ENCODE assay signal across 19 cellular contexts in the genomic region with DNA sequence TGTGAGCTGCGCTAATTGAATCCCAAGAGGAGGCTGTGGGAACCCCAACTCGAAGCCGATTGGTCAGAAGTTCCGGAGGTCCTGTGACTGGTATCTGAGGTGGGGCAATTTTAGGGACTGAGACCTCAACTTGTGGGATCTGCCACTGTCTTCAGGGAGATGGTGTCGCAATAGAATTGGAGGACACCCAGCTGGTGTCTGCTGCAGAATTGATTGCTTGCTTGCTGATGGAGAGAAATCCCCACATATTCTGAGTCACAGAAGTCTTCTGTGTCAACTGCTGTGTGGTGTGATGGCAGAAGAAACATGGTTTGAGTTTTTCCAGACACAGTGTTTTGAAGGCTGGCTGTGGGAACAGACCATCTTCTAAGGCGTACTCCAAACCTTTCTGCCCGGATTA.
A peak's percentile ranks its signal among the peaks of the same experiment; 100 is the strongest.
DNase-seq lines count a peak whose midpoint lies in the region; ATAC-seq and TF ChIP-seq lines count a peak whose summit lies in the region.
"Had no signal": no experiment of that assay in that cellular context is flagged by ENCODE, and none has a peak within 500 bp of the region (broad histone marks: within the 10 kb centered on the region; RNA-seq: fewer than 3 reads in every experiment).

No MANE protein-coding gene starts in this region.

- no peak overlapping the region for H3K4me3 ChIP-seq in AG09309 (ENCODE audit: control insufficient read depth, low read depth, low read length)
- H3K4me3 ChIP-seq in right cardiac atrium (ENCODE audit: low read length) = no peak overlapping the region
- H3K4me3 ChIP-seq in tibial nerve = no peak overlapping the region
- H3K4me3 ChIP-seq: upper lobe of right lung had no signal

- no peak overlapping the region for H3K27ac Mint-ChIP-seq in MCF 10A (ENCODE audit: low read depth, unreplicated experiment)
- H3K27ac Mint-ChIP-seq: activated naive CD8-positive, alpha-beta T cell treated with anti-CD3 and anti-CD28 coated beads for 36 hours had no signal

- no TSS peak for BruUV-seq in MCF 10A (replicated peaks; lab: Mats Ljungman, UMichigan)

- no peaks in the 10 kb centered on the region for H3K36me3 Mint-ChIP-seq in MCF 10A (ENCODE audit: insufficient read depth, unreplicated experiment)
- H3K36me3 Mint-ChIP-seq: activated naive CD8-positive, alpha-beta T cell treated with anti-CD3 and anti-CD28 coated beads for 36 hours had no signal

- TF ChIP-seq CTCF in AG09309 (IDR thresholded peaks at IDR 0.05; ENCODE audit: control insufficient read depth, insufficient read depth, low read depth, low read length, missing control alignments) (no peak), MCF 10A (IDR thresholded peaks at IDR 0.05; ENCODE audit: unreplicated experiment) (no peak), tibial nerve (IDR thresholded peaks at IDR 0.05) (no peak)

- no peak for TF ChIP-seq EP300 in tibial nerve (IDR thresholded peaks at IDR 0.05)

- no peaks in the 10 kb centered on the region for H3K4me1 ChIP-seq in right cardiac atrium (ENCODE audit: control insufficient read depth, insufficient read depth, low read length)
- no peaks in the 10 kb centered on the region for H3K4me1 ChIP-seq in tibial nerve

- H3K27me3 ChIP-seq in right cardiac atrium (ENCODE audit: control insufficient read depth, insufficient read depth) (no peaks in the 10 kb centered on the region), tibial nerve (no peaks in the 10 kb centered on the region)
- H3K27me3 ChIP-seq: upper lobe of right lung had no signal

- no peak overlapping the region for H3K4me3 Mint-ChIP-seq in MCF 10A (ENCODE audit: unreplicated experiment)
- H3K4me3 Mint-ChIP-seq: activated naive CD8-positive, alpha-beta T cell treated with anti-CD3 and anti-CD28 coated beads for 36 hours had no signal

- H3K27me3 Mint-ChIP-seq in MCF 10A (ENCODE audit: insufficient read depth, unreplicated experiment) = no peaks in the 10 kb centered on the region
- H3K27me3 Mint-ChIP-seq: activated naive CD8-positive, alpha-beta T cell treated with anti-CD3 and anti-CD28 coated beads for 36 hours had no signal

- POLR2A ChIA-PET in MCF 10A (lab: Yijun Ruan, JAX) = interaction anchor here (1.2 kb wide), 1 partner anchor 10 kb away, joined by 3 read pairs; no protein-coding TSS in a partner anchor

- TF ChIP-seq POLR2A in tibial nerve (IDR thresholded peaks at IDR 0.05) = no peak

- 92% methylated on average over 7 of the region's 7 CpGs for WGBS in right cardiac atrium
- WGBS in tibial nerve, 2 donors = 94 to 95% methylated on average over 7 of the region's 7 CpGs

- intact Hi-C loops in MCF 10A (cut with micrococcal nuclease) = no loop called here
- intact Hi-C loops in right cardiac atrium (cut with DNase I) = no loop called here

- peaks cover 0 to under 1% (median 0%) of the 10 kb centered on the region in 3 donors for H3K36me3 ChIP-seq in tibial nerve
- H3K36me3 ChIP-seq: upper lobe of right lung had no signal

- no peaks in the 10 kb centered on the region for H3K9me3 Mint-ChIP-seq in MCF 10A (ENCODE audit: unreplicated experiment)
- H3K9me3 Mint-ChIP-seq: activated naive CD8-positive, alpha-beta T cell treated with anti-CD3 and anti-CD28 coated beads for 36 hours had no signal

- H3K9me3 ChIP-seq in right cardiac atrium (ENCODE audit: control insufficient read depth, low read length) (no peaks in the 10 kb centered on the region), tibial nerve (no peaks in the 10 kb centered on the region)
- H3K9me3 ChIP-seq: upper lobe of right lung had no signal

- H3K4me1 Mint-ChIP-seq in MCF 10A (ENCODE audit: insufficient read depth, unreplicated experiment) = peaks cover 4% of the 10 kb centered on the region
- H3K4me1 Mint-ChIP-seq: activated naive CD8-positive, alpha-beta T cell treated with anti-CD3 and anti-CD28 coated beads for 36 hours had no signal

- no peak overlapping the region for H3K27ac ChIP-seq in right cardiac atrium (ENCODE audit: low read length)
- H3K27ac ChIP-seq in tibial nerve = no peak overlapping the region
- H3K27ac ChIP-seq: upper lobe of right lung had no signal

- CTCF ChIA-PET in MCF 10A (lab: Yijun Ruan, JAX) = no interaction called here

- DNase-seq in AG09309 (ENCODE audit: low read depth) (peak; percentile 11), HCEC 1CT (peak; percentile 27), MCF 10A (ENCODE audit: unreplicated experiment) (peak; percentile 52), right cardiac atrium (peak in 1 of 3 donors; percentile 45), tibial nerve (ENCODE audit: low spot score in 2 of 2) (no peak), SW 1271 (lab: John Stamatoyannopoulos, UW) (no peak)
- no peak for DNase-seq in activated CD4-positive, alpha-beta T cell treated with anti-CD3 and anti-CD28 coated beads, Interleukin-2, amount 50 U/mL, for 4 hours
- DNase-seq: ACHN; activated CD4-positive, alpha-beta T cell treated with anti-CD3 and anti-CD28 coated beads, Interleukin-2, amount 50 U/mL, for 1 hour; activated naive CD8-positive, alpha-beta T cell treated with anti-CD3 and anti-CD28 coated beads for 36 hours; activated T-cell treated with anti-CD3 and anti-CD28 coated beads, Interleukin-2, amount 50 U/mL, for 48 hours; central memory CD4-positive, alpha-beta T cell; COR-L47; NCI-H1694; NCI-H345; SHP77 treated with DMSO at 0.1 percent for 48 hours; stimulated activated naive CD8-positive, alpha-beta T cell treated with anti-CD3 and anti-CD28 coated beads, Interleukin-15, Interleukin-2, amounts not matched to agents 100 U/mL and 50 U/mL, for 24 hours; upper lobe of right lung had no signal

- ATAC-seq in right cardiac atrium = peak; percentile 14 to 39
- no peak for ATAC-seq in HG02763 (IDR thresholded peaks at IDR 0.05; ENCODE audit: unreplicated experiment)
- ATAC-seq: stimulated activated naive CD8-positive, alpha-beta T cell treated with anti-CD3 and anti-CD28 coated beads, Interleukin-15, Interleukin-2, amounts not matched to agents 100 U/mL and 50 U/mL, for 24 hours; upper lobe of right lung had no signal

Comparison
In these comparisons a context has a peak if more than half of its experiments do, and no peak if none do; other contexts are left out.
1. DNase-seq: peak in AG09309 (single experiment), HCEC 1CT (single experiment) and MCF 10A (single experiment); none in tibial nerve (0 of 2), SW 1271 (0 of 2) and activated CD4-positive, alpha-beta T cell treated with anti-CD3 and anti-CD28 coated beads, Interleukin-2, amount 50 U/mL, for 4 hours (0 of 2).